ENCODE assay signal across 20 cellular contexts in genomic region chr6:53618219-53618618, GRCh38. TPM values are rescaled to one million over a fixed set of nuclear protein-coding genes. Genes with fewer than 3 reads are reported as not detected.
DNase-seq lines count a peak whose midpoint lies in the region; ATAC-seq, FAIRE-seq and TF ChIP-seq lines count a peak whose summit lies in the region.
"Had no signal": no experiment of that assay in that cellular context is flagged by ENCODE, and none has a peak within 500 bp of the region (broad histone marks: within the 10 kb centered on the region; RNA-seq: fewer than 3 reads in every experiment).

No MANE protein-coding gene starts in this region.

- 93% methylated on average over 2 of the region's 2 CpGs for WGBS in A549 (ENCODE audit: missing lambda C conversion rate)
- WGBS in liver, result 89% methylated on average over 2 of the region's 2 CpGs

- TF ChIP-seq RAD21 in A549 (conservative IDR thresholded peaks at IDR 0.05 in 1 of 2, IDR thresholded peaks at IDR 0.05 in 1 of 2) (no peak), liver (IDR thresholded peaks at IDR 0.05) (no peak)

- TF ChIP-seq CTCF in A549 (IDR thresholded peaks at IDR 0.05) (no peak), liver (IDR thresholded peaks at IDR 0.05; ENCODE audit: low read depth, low read length, missing input control) (no peak), GM13977 (IDR thresholded peaks at IDR 0.05; ENCODE audit: extremely low read depth, insufficient read depth, missing control alignments) (no peak)

- H3K27ac ChIP-seq in A549 (peak overlapping the region; percentile 94 to 95), liver (ENCODE audit: low read depth in 1 of 2, low read length in 2 of 2) (peak overlapping the region; percentile 96 to 99)
- H3K27ac ChIP-seq: BLaER1, SK-N-MC had no signal

- POLR2A ChIA-PET in A549 (lab: Yijun Ruan, JAX), result no interaction called here

- no peak overlapping the region for H3K4me2 ChIP-seq in A549
- H3K4me2 ChIP-seq: BLaER1 had no signal

- H3K9me3 ChIP-seq in A549 (peaks cover 5% of the 10 kb centered on the region; the same call in 1 of the 3 replicates), liver (ENCODE audit: control insufficient read depth in 4 of 4, low read length in 3 of 4) (no peaks in the 10 kb centered on the region)
- H3K9me3 ChIP-seq: BLaER1, HAP-1 had no signal

- ATAC-seq in A549, result no peak
- ATAC-seq in GM18858 (IDR thresholded peaks at IDR 0.05; ENCODE audit: unreplicated experiment), result peak; percentile 56
- peak; percentile 55 for ATAC-seq in HG02884 (IDR thresholded peaks at IDR 0.05; ENCODE audit: unreplicated experiment)

- intact Hi-C loops in cardiac septum (cut with DNase I), result no loop called here

- TF ChIP-seq EP300 in A549 (IDR thresholded peaks at IDR 0.05), result no peak

- H3K4me3 ChIP-seq in A549, result no peak overlapping the region
- no peak overlapping the region for H3K4me3 ChIP-seq in liver (ENCODE audit: low read depth in 1 of 3, low read length in 3 of 3)
- H3K4me3 ChIP-seq: BLaER1, HAP-1, SK-N-MC had no signal

- no peaks in the 10 kb centered on the region for H3K27me3 ChIP-seq in liver (ENCODE audit: control insufficient read depth in 4 of 4, insufficient read depth in 4 of 4, low read length in 3 of 4)
- H3K27me3 ChIP-seq: BLaER1 had no signal

- in situ Hi-C loops in GM13977 (cut with MboI; ENCODE audit: low pct_unique_long_range_greater_than_20kb, low sequenced_read_pairs, unreplicated experiment), result no loop called here

- CTCF ChIA-PET in A549 (lab: Yijun Ruan, JAX), result interaction anchor here (1.3 kb wide), 1 partner anchor 33 kb away, joined by 4 read pairs; no protein-coding TSS in a partner anchor

- DNase-seq in A549 (ENCODE audit: low read depth in 1 of 2, low spot score in 1 of 2) (no peak), GM13977 (ENCODE audit: low spot score) (no peak), cardiac septum (ENCODE audit: low spot score) (no peak), C1 segment of cervical spinal cord (lab: John Stamatoyannopoulos, UW) (no peak)
- DNase-seq: CD8-positive, alpha-beta memory T cell; DND-41; KG1; NCI-H1417 treated with DMSO at 0.1 percent for 48 hours; NCI-H187 treated with DMSO at 0.1 percent for 48 hours; NCI-H2227 treated with DMSO at 0.1 percent for 48 hours; OCI-M1 had no signal

- no peaks in the 10 kb centered on the region for H3K36me3 ChIP-seq in liver (ENCODE audit: control insufficient read depth in 4 of 4, insufficient read depth in 3 of 4, low read depth in 1 of 4, low read length in 3 of 4)
- H3K36me3 ChIP-seq: BLaER1, HAP-1 had no signal

- no peak for FAIRE-seq in A549 (lab: Jason Lieb, UNC)
- FAIRE-seq: A204.1 had no signal

- H3K9ac ChIP-seq in liver (ENCODE audit: low read depth in 1 of 2, low read length in 2 of 2), result no peak overlapping the region
- H3K9ac ChIP-seq: BLaER1 had no signal

- H3K4me1 ChIP-seq in A549 (peaks cover 45% of the 10 kb centered on the region), liver (ENCODE audit: control insufficient read depth in 4 of 4, insufficient read depth in 4 of 4, low read length in 3 of 4) (peaks cover 4 to 59% (median 30%) of the 10 kb centered on the region in 4 donors)
- H3K4me1 ChIP-seq: BLaER1 had no signal

- no peak for TF ChIP-seq POLR2A in A549 (IDR thresholded peaks at IDR 0.05; ENCODE audit: low read length)

TF ChIP-seq in A549, 52 proteins besides CTCF, POLR2A, EP300 and RAD21:
- TF ChIP-seq ZNF302 (CRISPR knock-in tag; IDR thresholded peaks at IDR 0.05) (no peak), GATA3 (IDR thresholded peaks at IDR 0.05; ENCODE audit: borderline replicate concordance) (no peak), MAZ (IDR thresholded peaks at IDR 0.05; ENCODE audit: borderline replicate concordance, low read depth, low read length) (no peak)
- TF ChIP-seq, protein P1, sequence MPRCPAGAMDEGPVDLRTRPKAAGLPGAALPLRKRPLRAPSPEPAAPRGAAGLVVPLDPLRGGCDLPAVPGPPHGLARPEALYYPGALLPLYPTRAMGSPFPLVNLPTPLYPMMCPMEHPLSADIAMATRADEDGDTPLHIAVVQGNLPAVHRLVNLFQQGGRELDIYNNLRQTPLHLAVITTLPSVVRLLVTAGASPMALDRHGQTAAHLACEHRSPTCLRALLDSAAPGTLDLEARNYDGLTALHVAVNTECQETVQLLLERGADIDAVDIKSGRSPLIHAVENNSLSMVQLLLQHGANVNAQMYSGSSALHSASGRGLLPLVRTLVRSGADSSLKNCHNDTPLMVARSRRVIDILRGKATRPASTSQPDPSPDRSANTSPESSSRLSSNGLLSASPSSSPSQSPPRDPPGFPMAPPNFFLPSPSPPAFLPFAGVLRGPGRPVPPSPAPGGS (IDR thresholded peaks at IDR 0.05), result no peak

TF ChIP-seq in liver, 16 proteins besides CTCF, POLR2A, EP300 and RAD21:
- TF ChIP-seq JUND (IDR thresholded peaks at IDR 0.05) (no peak), HNF4A (conservative IDR thresholded peaks at IDR 0.05) (no peak), FOXA2 (IDR thresholded peaks at IDR 0.05) (no peak), RXRA (IDR thresholded peaks at IDR 0.05) (no peak), REST (IDR thresholded peaks at IDR 0.05) (no peak), YY1 (IDR thresholded peaks at IDR 0.05) (no peak), TAF1 (conservative IDR thresholded peaks at IDR 0.05) (no peak), FOXA1 (IDR thresholded peaks at IDR 0.05) (no peak), NR2F2 (IDR thresholded peaks at IDR 0.05) (no peak), SP1 (IDR thresholded peaks at IDR 0.05) (no peak)
- TF ChIP-seq, protein P2, sequence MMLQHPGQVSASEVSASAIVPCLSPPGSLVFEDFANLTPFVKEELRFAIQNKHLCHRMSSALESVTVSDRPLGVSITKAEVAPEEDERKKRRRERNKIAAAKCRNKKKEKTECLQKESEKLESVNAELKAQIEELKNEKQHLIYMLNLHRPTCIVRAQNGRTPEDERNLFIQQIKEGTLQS (IDR thresholded peaks at IDR 0.05), result no peak
- TF ChIP-seq, protein P3, sequence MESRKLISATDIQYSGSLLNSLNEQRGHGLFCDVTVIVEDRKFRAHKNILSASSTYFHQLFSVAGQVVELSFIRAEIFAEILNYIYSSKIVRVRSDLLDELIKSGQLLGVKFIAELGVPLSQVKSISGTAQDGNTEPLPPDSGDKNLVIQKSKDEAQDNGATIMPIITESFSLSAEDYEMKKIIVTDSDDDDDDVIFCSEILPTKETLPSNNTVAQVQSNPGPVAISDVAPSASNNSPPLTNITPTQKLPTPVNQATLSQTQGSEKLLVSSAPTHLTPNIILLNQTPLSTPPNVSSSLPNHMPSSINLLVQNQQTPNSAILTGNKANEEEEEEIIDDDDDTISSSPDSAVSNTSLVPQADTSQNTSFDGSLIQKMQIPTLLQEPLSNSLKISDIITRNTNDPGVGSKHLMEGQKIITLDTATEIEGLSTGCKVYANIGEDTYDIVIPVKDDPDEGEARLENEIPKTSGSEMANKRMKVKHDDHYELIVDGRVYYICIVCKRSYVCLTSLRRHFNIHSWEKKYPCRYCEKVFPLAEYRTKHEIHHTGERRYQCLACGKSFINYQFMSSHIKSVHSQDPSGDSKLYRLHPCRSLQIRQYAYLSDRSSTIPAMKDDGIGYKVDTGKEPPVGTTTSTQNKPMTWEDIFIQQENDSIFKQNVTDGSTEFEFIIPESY (IDR thresholded peaks at IDR 0.05), result no peak
- TF ChIP-seq, protein P4, sequence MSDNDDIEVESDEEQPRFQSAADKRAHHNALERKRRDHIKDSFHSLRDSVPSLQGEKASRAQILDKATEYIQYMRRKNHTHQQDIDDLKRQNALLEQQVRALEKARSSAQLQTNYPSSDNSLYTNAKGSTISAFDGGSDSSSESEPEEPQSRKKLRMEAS (IDR thresholded peaks at IDR 0.05), result no peak

RNA-seq across cellular contexts. Expression of gene KLHL31, which starts 47.3 kb away (rescaled TPM):
- polyA plus RNA-seq in A549 (2011; rRNA removed), result 0.20 and 0.32 TPM in 2 replicates
- polyA plus RNA-seq in A549 (2012; cell fraction: cytosol; rRNA removed), result 0.08 and 0.13 TPM in 2 replicates
- polyA plus RNA-seq in A549 (2012; cell fraction: nucleus; rRNA removed), result 0.29 and 0.55 TPM in 2 replicates
- 0.16 to 0.31 TPM (median 0.22 TPM) in 3 replicates for polyA plus RNA-seq in A549 (2017; fragmentation: RNase III; extraction: RNeasy Plus Mini Kit Qiagen cat#74134 plus additional on column Dnase treatment)
- 0.17 and 0.34 TPM in 2 replicates for polyA minus RNA-seq in A549 (2011; rRNA and poly(A)+ RNA removed)
- under 1 TPM; 0.59 to 0.65 TPM for total RNA-seq in liver
- polyA plus RNA-seq in liver, result under 1 TPM; 0.08 to 0.32 TPM
- total RNA-seq in cardiac septum, result 188 TPM
- total RNA-seq: G401, RPMI7951 had no signal
- polyA plus RNA-seq: CD8-positive, alpha-beta memory T cell had no signal

Comparison
In these comparisons a context has a peak if more than half of its experiments do, and no peak if none do; other contexts are left out.
1. ATAC-seq: peak in GM18858 (single experiment) and HG02884 (single experiment); none in A549 (0 of 2).
2. RNA of gene KLHL31, which starts 47.3 kb away (total RNA-seq): 188 TPM in cardiac septum (single experiment); 0.59 to 0.65 TPM in liver; every median in the first group is over 100 times any median in the second.